ENCODE assay signal across 1 cellular context in the genomic region with DNA sequence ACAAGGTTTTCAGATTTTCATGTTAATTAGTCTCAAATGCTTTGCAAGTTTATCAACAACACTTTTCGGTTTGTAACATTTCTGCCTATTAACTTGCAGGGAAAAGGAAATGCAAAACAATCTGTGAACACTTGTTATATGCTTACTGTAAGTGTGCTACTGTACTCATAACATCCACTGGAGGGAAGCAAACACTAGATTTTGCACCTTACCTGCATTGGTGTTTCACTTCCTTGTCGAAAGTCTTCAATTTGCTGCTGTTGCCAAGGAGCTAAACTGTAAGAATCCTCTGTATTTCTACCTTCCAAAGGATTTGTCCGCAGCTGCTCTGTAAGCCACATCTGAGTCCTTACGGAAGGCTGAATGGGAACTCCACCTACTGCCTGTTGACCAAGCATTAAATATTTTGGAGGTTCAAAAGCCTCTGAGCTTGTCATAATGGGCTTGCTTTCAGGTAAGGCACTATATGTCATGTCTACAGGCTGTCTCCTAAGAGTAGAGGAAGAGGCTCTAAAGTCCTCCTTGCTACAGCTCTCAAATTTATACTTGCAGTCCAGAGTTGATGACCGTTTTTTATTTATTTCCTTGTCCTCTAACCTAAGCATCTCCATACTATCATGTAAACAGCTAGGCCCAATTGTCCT.
TF ChIP-seq lines count a peak whose summit lies in the region.

No MANE protein-coding gene starts in this region.

TF ChIP-seq in IMR-90, 13 proteins besides CTCF, POLR2A, EP300 and RAD21 (continued from another document):
- TF ChIP-seq SMC3 (IDR thresholded peaks at IDR 0.05; ENCODE audit: low read depth, low read length), result no peak
- TF ChIP-seq, protein P1, sequence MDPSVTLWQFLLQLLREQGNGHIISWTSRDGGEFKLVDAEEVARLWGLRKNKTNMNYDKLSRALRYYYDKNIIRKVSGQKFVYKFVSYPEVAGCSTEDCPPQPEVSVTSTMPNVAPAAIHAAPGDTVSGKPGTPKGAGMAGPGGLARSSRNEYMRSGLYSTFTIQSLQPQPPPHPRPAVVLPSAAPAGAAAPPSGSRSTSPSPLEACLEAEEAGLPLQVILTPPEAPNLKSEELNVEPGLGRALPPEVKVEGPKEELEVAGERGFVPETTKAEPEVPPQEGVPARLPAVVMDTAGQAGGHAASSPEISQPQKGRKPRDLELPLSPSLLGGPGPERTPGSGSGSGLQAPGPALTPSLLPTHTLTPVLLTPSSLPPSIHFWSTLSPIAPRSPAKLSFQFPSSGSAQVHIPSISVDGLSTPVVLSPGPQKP (IDR thresholded peaks at IDR 0.05; ENCODE audit: borderline replicate concordance, low read depth, low read length), result no peak
